In genomic region chr4:15469402-15470148, GRCh38 we compare ENCODE assay signal across 9 cellular contexts. TPM values are rescaled to one million over a fixed set of nuclear protein-coding genes. Genes with fewer than 3 reads are reported as not detected.
DNase-seq lines count a peak whose midpoint lies in the region; ATAC-seq and TF ChIP-seq lines count a peak whose summit lies in the region.
"Had no signal": no experiment of that assay in that cellular context is flagged by ENCODE, and none has a peak within 500 bp of the region (broad histone marks: within the 10 kb centered on the region; RNA-seq: fewer than 3 reads in every experiment).

TSS of gene CC2D2A (plus strand) at chr4:15469882. CDS start at chr4:15475933, 6,051 bp downstream.

- DNase-seq in DMS153 (lab: John Stamatoyannopoulos, UW) = peak; percentile 3
- DNase-seq in DMS153 treated with DMSO at 0.1 percent for 48 hours (lab: John Stamatoyannopoulos, UW; ENCODE audit: unreplicated experiment) = no peak
- DNase-seq in fibroblast of the aortic adventitia (ENCODE audit: low read depth) = peak; percentile 64
- DNase-seq in naive thymus-derived CD4-positive, alpha-beta T cell = no peak
- DNase-seq in Karpas-422 = no peak
- no peak for DNase-seq in T-helper 2 cell treated with Interferon-gamma antibody and Interleukin-4, amounts not matched to agents 5 μg/mL and 100 μg/mL, for 36 hours (ENCODE audit: low spot score)

- peaks cover 0 to 10% of the 10 kb centered on the region in 2 donors for H3K4me1 ChIP-seq in naive thymus-derived CD4-positive, alpha-beta T cell (ENCODE audit: control insufficient read depth in 2 of 2, insufficient read depth in 2 of 2, low read length in 2 of 2)
- H3K4me1 ChIP-seq in Karpas-422 (ENCODE audit: low read length) = no peaks in the 10 kb centered on the region

- H3K9ac ChIP-seq in Karpas-422 (ENCODE audit: low read length) = no peak within 1 kb of the TSS

- intact Hi-C loops in naive thymus-derived CD4-positive, alpha-beta T cell (cut with micrococcal nuclease) = no loop called here

- H3K27ac ChIP-seq in naive thymus-derived CD4-positive, alpha-beta T cell (ENCODE audit: low read depth, low read length) = no peak within 1 kb of the TSS
- H3K27ac ChIP-seq in Karpas-422 (ENCODE audit: low read length) = no peak within 1 kb of the TSS
- H3K27ac ChIP-seq: 22Rv1 had no signal

- peak; percentile 99 for ATAC-seq in SK-N-SH treated with all-trans-retinoic acid at 6 μM for 48 hours
- ATAC-seq in naive thymus-derived CD4-positive, alpha-beta T cell = peak; percentile 36
- ATAC-seq in GM19467 (IDR thresholded peaks at IDR 0.05; ENCODE audit: unreplicated experiment) = no peak

- H2AFZ ChIP-seq in Karpas-422 (ENCODE audit: low read length) = no peak within 1 kb of the TSS

- CTCF ChIA-PET in naive thymus-derived CD4-positive, alpha-beta T cell (lab: Charles Lee) = interaction anchor here (0.7 to 2.6 kb wide), 4 partner anchors 8 to 43 kb away, joined by 3 to 16 read pairs (median 5); no protein-coding TSS in a partner anchor

- H3K27me3 ChIP-seq in naive thymus-derived CD4-positive, alpha-beta T cell (ENCODE audit: control insufficient read depth in 2 of 2, insufficient read depth in 2 of 2, low read length in 2 of 2) = no peaks in the 10 kb centered on the region
- H3K27me3 ChIP-seq in Karpas-422 (ENCODE audit: low read length) = no peaks in the 10 kb centered on the region

- no peaks in the 10 kb centered on the region for H3K36me3 ChIP-seq in naive thymus-derived CD4-positive, alpha-beta T cell (ENCODE audit: control insufficient read depth in 2 of 3, insufficient read depth in 3 of 3, low read length in 3 of 3)
- no peaks in the 10 kb centered on the region for H3K36me3 ChIP-seq in Karpas-422 (ENCODE audit: insufficient read depth, low read length)

- no peaks in the 10 kb centered on the region for H3K9me3 ChIP-seq in naive thymus-derived CD4-positive, alpha-beta T cell (ENCODE audit: control insufficient read depth in 2 of 3, low read length in 3 of 3)
- no peaks in the 10 kb centered on the region for H3K9me3 ChIP-seq in Karpas-422 (ENCODE audit: low read length)

- H3K36me3 Mint-ChIP-seq in naive thymus-derived CD4-positive, alpha-beta T cell = no peaks in the 10 kb centered on the region
- H3K36me3 Mint-ChIP-seq in T-helper 2 cell treated with Interferon-gamma antibody and Interleukin-4, amounts not matched to agents 5 μg/mL and 100 μg/mL, for 36 hours (ENCODE audit: low read depth) = no peaks in the 10 kb centered on the region

- H3K4me3 ChIP-seq in fibroblast of the aortic adventitia (ENCODE audit: low read depth, low read length) (peak within 1 kb of the TSS; percentile 72), Karpas-422 (ENCODE audit: low read length) (no peak within 1 kb of the TSS)
- peak within 1 kb of the TSS; percentile 28 for H3K4me3 ChIP-seq in naive thymus-derived CD4-positive, alpha-beta T cell (ENCODE audit: low read length)

- peaks cover 0 to 20% (median 0%) of the 10 kb centered on the region in 5 donors for H3K27me3 Mint-ChIP-seq in naive thymus-derived CD4-positive, alpha-beta T cell
- peaks cover 24% of the 10 kb centered on the region for H3K27me3 Mint-ChIP-seq in T-helper 2 cell treated with Interferon-gamma antibody and Interleukin-4, amounts not matched to agents 5 μg/mL and 100 μg/mL, for 36 hours (ENCODE audit: low read depth)

- peaks cover 0 to 1% (median 0%) of the 10 kb centered on the region in 11 donors for H3K9me3 Mint-ChIP-seq in naive thymus-derived CD4-positive, alpha-beta T cell
- H3K9me3 Mint-ChIP-seq in T-helper 2 cell treated with Interferon-gamma antibody and Interleukin-4, amounts not matched to agents 5 μg/mL and 100 μg/mL, for 36 hours = no peaks in the 10 kb centered on the region

- no peak for TF ChIP-seq CTCF in fibroblast of the aortic adventitia (IDR thresholded peaks at IDR 0.05; ENCODE audit: insufficient read depth, low read length)

- H4K20me1 ChIP-seq in Karpas-422 (ENCODE audit: insufficient read depth, low read depth, low read length) = no peaks in the 10 kb centered on the region

- H3K4me3 Mint-ChIP-seq in naive thymus-derived CD4-positive, alpha-beta T cell = peak within 1 kb of the TSS in 9 of 10 donors; percentile 31 to 76 (median 70)
- no peak within 1 kb of the TSS for H3K4me3 Mint-ChIP-seq in T-helper 2 cell treated with Interferon-gamma antibody and Interleukin-4, amounts not matched to agents 5 μg/mL and 100 μg/mL, for 36 hours

- H3K4me1 Mint-ChIP-seq in naive thymus-derived CD4-positive, alpha-beta T cell = peaks cover 7 to 16% (median 11%) of the 10 kb centered on the region in 7 donors
- H3K4me1 Mint-ChIP-seq in T-helper 2 cell treated with Interferon-gamma antibody and Interleukin-4, amounts not matched to agents 5 μg/mL and 100 μg/mL, for 36 hours (ENCODE audit: low read depth) = peaks cover 6% of the 10 kb centered on the region

- peak within 1 kb of the TSS in 4 of 9 donors; percentile 29 to 79 (median 49) for H3K27ac Mint-ChIP-seq in naive thymus-derived CD4-positive, alpha-beta T cell
- H3K27ac Mint-ChIP-seq in T-helper 2 cell treated with Interferon-gamma antibody and Interleukin-4, amounts not matched to agents 5 μg/mL and 100 μg/mL, for 36 hours = no peak within 1 kb of the TSS

- H3K9me2 ChIP-seq in Karpas-422 (replicated peaks; ENCODE audit: insufficient read depth, low read length) = no peaks in the 10 kb centered on the region

- H3K79me2 ChIP-seq in Karpas-422 (ENCODE audit: low read length) = no peaks in the 10 kb centered on the region

- POLR2A ChIA-PET in naive thymus-derived CD4-positive, alpha-beta T cell (lab: Charles Lee) = no interaction called here

- no peak within 1 kb of the TSS for H3K4me2 ChIP-seq in Karpas-422 (ENCODE audit: low read depth, low read length, poor library complexity, severe bottlenecking)

TF ChIP-seq in SK-N-SH treated with all-trans-retinoic acid at 6 μM for 48 hours, 23 proteins besides CTCF, POLR2A, EP300 and RAD21:
- TF ChIP-seq ESRRG (CRISPR knock-in tag; IDR thresholded peaks at IDR 0.05) (no peak), ZNF565 (CRISPR knock-in tag; conservative IDR thresholded peaks at IDR 0.05; ENCODE audit: low read depth) (no peak), CSDC2 (CRISPR knock-in tag; IDR thresholded peaks at IDR 0.05) (no peak), ZC3H10 (CRISPR knock-in tag; IDR thresholded peaks at IDR 0.05) (no peak), ZFP3 (CRISPR knock-in tag; IDR thresholded peaks at IDR 0.05) (no peak), OSR1 (CRISPR knock-in tag; IDR thresholded peaks at IDR 0.05) (no peak), RARB (CRISPR knock-in tag; IDR thresholded peaks at IDR 0.05) (no peak), GLIS3 (CRISPR knock-in tag; IDR thresholded peaks at IDR 0.05) (no peak), ARNTL (CRISPR knock-in tag; IDR thresholded peaks at IDR 0.05; ENCODE audit: borderline replicate concordance, low read depth) (no peak), ZFP30 (CRISPR knock-in tag; IDR thresholded peaks at IDR 0.05) (no peak), TSHZ2 (CRISPR knock-in tag; IDR thresholded peaks at IDR 0.05) (no peak)
- TF ChIP-seq, protein P1, sequence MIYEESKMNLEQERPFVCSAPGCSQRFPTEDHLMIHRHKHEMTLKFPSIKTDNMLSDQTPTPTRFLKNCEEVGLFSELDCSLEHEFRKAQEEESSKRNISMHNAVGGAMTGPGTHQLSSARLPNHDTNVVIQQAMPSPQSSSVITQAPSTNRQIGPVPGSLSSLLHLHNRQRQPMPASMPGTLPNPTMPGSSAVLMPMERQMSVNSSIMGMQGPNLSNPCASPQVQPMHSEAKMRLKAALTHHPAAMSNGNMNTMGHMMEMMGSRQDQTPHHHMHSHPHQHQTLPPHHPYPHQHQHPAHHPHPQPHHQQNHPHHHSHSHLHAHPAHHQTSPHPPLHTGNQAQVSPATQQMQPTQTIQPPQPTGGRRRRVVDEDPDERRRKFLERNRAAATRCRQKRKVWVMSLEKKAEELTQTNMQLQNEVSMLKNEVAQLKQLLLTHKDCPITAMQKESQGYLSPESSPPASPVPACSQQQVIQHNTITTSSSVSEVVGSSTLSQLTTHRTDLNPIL (CRISPR knock-in tag; IDR thresholded peaks at IDR 0.05; ENCODE audit: low read depth) = no peak
TF ChIP-seq in SK-N-SH treated with all-trans-retinoic acid at 6 μM for 48 hours: peak in this region for 0.

RNA-seq across cellular contexts. Expression of gene CC2D2A, which starts in this region (rescaled TPM):
- 41.0 and 52.9 TPM in 2 replicates for total RNA-seq in fibroblast of the aortic adventitia (ENCODE audit: low replicate concordance)
- 1 to 10 TPM in 1 of 5 experiments, not detected in 4; 1.3 TPM for total RNA-seq in naive thymus-derived CD4-positive, alpha-beta T cell
- polyA plus RNA-seq in naive thymus-derived CD4-positive, alpha-beta T cell = not detected
- total RNA-seq in Karpas-422 (2014; rRNA removed; shearing (Covaris generic); ENCODE audit: low replicate concordance) = not detected in 2 replicates

Comparison
In these comparisons a context has a peak if more than half of its experiments do, and no peak if none do; other contexts are left out.
1. RNA of gene CC2D2A (total RNA-seq): 41.0 to 52.9 TPM in fibroblast of the aortic adventitia; 1.3 TPM in naive thymus-derived CD4-positive, alpha-beta T cell and not detected in Karpas-422; every median in the first group is over 10 times any median in the second.
2. DNase-seq: peak in DMS153 (single experiment) and fibroblast of the aortic adventitia (single experiment); none in DMS153 treated with DMSO at 0.1 percent for 48 hours (single experiment), naive thymus-derived CD4-positive, alpha-beta T cell (0 of 9), Karpas-422 (single experiment) and T-helper 2 cell treated with Interferon-gamma antibody and Interleukin-4, amounts not matched to agents 5 μg/mL and 100 μg/mL, for 36 hours (single experiment).